Comparison of ENCODE assay signal across 17 cellular contexts in genomic region chr14:96249016-96249415, GRCh38. TPM values are rescaled to one million over a fixed set of nuclear protein-coding genes. Genes with fewer than 3 reads are reported as not detected.
A peak's percentile ranks its signal among the peaks of the same experiment; 100 is the strongest.
DNase-seq lines count a peak whose midpoint lies in the region; ATAC-seq, FAIRE-seq and TF ChIP-seq lines count a peak whose summit lies in the region.
"Had no signal": no experiment of that assay in that cellular context is flagged by ENCODE, and none has a peak within 500 bp of the region (broad histone marks: within the 10 kb centered on the region; RNA-seq: fewer than 3 reads in every experiment).

No MANE protein-coding gene starts in this region.

- intact Hi-C loops in HepG2 (cut with micrococcal nuclease; ENCODE audit: unreplicated experiment): no loop called here

- POLR2A ChIA-PET in AG04450 (lab: Yijun Ruan, JAX): no interaction called here
- POLR2A ChIA-PET in HepG2 (lab: Yijun Ruan, JAX): no interaction called here

- H3K27ac ChIP-seq in AG04450 (ENCODE audit: low read depth, low read length) (peak overlapping the region; percentile 75), HepG2 (ENCODE audit: extremely low read length, insufficient read depth, low read length) (no peak overlapping the region)
- H3K27ac ChIP-seq: heart left ventricle had no signal

- H3K4me2 ChIP-seq in HepG2 (ENCODE audit: low read depth, low read length): no peak overlapping the region

- H3K79me2 ChIP-seq in HepG2 (ENCODE audit: insufficient read depth, low read length): no peaks in the 10 kb centered on the region

- H4K20me1 ChIP-seq in HepG2 (ENCODE audit: insufficient read depth, low read length): no peaks in the 10 kb centered on the region
- H4K20me1 ChIP-seq: BLaER1 treated with 17β-estradiol and CSF1 and Interleukin-3, amounts not matched to agents 10 nM and 100 nM had no signal

- no peaks in the 10 kb centered on the region for H3K36me3 ChIP-seq in HepG2 (replicated peaks in 1 of 2; ENCODE audit: control insufficient read depth in 1 of 2, insufficient read depth in 2 of 2, low read length in 2 of 2)
- H3K36me3 ChIP-seq: BLaER1 treated with 17β-estradiol and CSF1 and Interleukin-3, amounts not matched to agents 10 nM and 100 nM; heart left ventricle; Peyer's patch had no signal

- TF ChIP-seq RAD21 in HepG2 (CRISPR knock-in tag; IDR thresholded peaks at IDR 0.05): no peak

- in situ Hi-C loops in HepG2 (cut with HindIII; ENCODE audit: extremely low pct_ligation_motif_present, low pct_unique_long_range_greater_than_20kb): no loop called here

- WGBS in HepG2 (ENCODE audit: low lambda C conversion rate): 21% methylated on average over 5 of the region's 5 CpGs

- no peak for TF ChIP-seq POLR2A in HepG2 (IDR thresholded peaks at IDR 0.05; ENCODE audit: insufficient read depth in 1 of 2, low read depth in 2 of 2, low read length in 2 of 2)

- H3K9ac ChIP-seq in HepG2 (ENCODE audit: insufficient read depth, low read depth, low read length): no peak overlapping the region
- H3K9ac ChIP-seq: BLaER1 treated with 17β-estradiol and CSF1 and Interleukin-3, amounts not matched to agents 10 nM and 100 nM had no signal

- no peak for ATAC-seq in HepG2
- no peak for ATAC-seq in HG02973 (IDR thresholded peaks at IDR 0.05; ENCODE audit: unreplicated experiment)

- no peak for TF ChIP-seq EP300 in HepG2 (IDR thresholded peaks at IDR 0.05; ENCODE audit: low read depth in 2 of 2, low read length in 2 of 2)
- no peak for TF ChIP-seq EP300 in HepG2 (CRISPR knock-in tag; IDR thresholded peaks at IDR 0.05; ENCODE audit: borderline replicate concordance)

- DNase-seq in AG04450 (ENCODE audit: low read depth, low spot score) (peak; percentile 50), KG1 (lab: John Stamatoyannopoulos, UW) (peak; percentile 7), amniotic stem cell (lab: John Stamatoyannopoulos, UW) (peak; percentile 49), HepG2 (ENCODE audit: low spot score) (no peak), DMS114 treated with DMSO at 0.1 percent for 48 hours (lab: John Stamatoyannopoulos, UW; ENCODE audit: unreplicated experiment) (no peak), NK-92 (lab: John Stamatoyannopoulos, UW; ENCODE audit: unreplicated experiment) (no peak), superior temporal gyrus (ENCODE audit: extremely low spot score) (no peak)
- DNase-seq: activated B cell treated with CpG ODN at 0.5 μM for 24 hours, cortex of kidney, heart left ventricle, midbrain, NCI-H2029 treated with DMSO at 0.1 percent for 48 hours, Peyer's patch, retina had no signal

- H3K27me3 ChIP-seq in AG04450 (ENCODE audit: control insufficient read depth, insufficient read depth, low read length) (no peaks in the 10 kb centered on the region), HepG2 (ENCODE audit: control insufficient read depth in 1 of 2, insufficient read depth in 2 of 2, low read length in 2 of 2) (peaks cover 0 to 13% of the 10 kb centered on the region in 2 experiments; a peak in 2 of 5 replicates)
- H3K27me3 ChIP-seq: BLaER1 treated with 17β-estradiol and CSF1 and Interleukin-3, amounts not matched to agents 10 nM and 100 nM; Peyer's patch had no signal

- TF ChIP-seq CTCF in AG04450 (IDR thresholded peaks at IDR 0.05; ENCODE audit: low read depth, low read length) (no peak), HepG2 (CRISPR knock-in tag; IDR thresholded peaks at IDR 0.05) (no peak)

- H3K4me3 ChIP-seq in AG04450 (ENCODE audit: low read depth, low read length): no peak overlapping the region
- H3K4me3 ChIP-seq in HepG2 (replicated peaks in 1 of 3; ENCODE audit: insufficient read depth in 1 of 3, low read depth in 2 of 3, low read length in 3 of 3): no peak overlapping the region
- H3K4me3 ChIP-seq: BLaER1 treated with 17β-estradiol and CSF1 and Interleukin-3, amounts not matched to agents 10 nM and 100 nM; heart left ventricle; Peyer's patch had no signal

- BruUV-seq in HepG2 (replicated peaks; lab: Mats Ljungman, UMichigan): no TSS peak

- no peak overlapping the region for H2AFZ ChIP-seq in HepG2 (ENCODE audit: low read length)

- no peaks in the 10 kb centered on the region for H3K4me1 ChIP-seq in HepG2 (ENCODE audit: insufficient read depth, low read length)

- CTCF ChIA-PET in AG04450 (lab: Charles Lee): interaction anchor here (2.7 kb wide), 1 partner anchor 148 kb away, joined by 10 read pairs; no protein-coding TSS in a partner anchor
- CTCF ChIA-PET in HepG2 (lab: Yijun Ruan, JAX; ENCODE audit: low intra/inter-chr PET ratio, low total read pairs): no interaction called here

- no peak for FAIRE-seq in HepG2 (lab: Jason Lieb, UNC)

- no peaks in the 10 kb centered on the region; the same call in 1 of the 2 replicates for H3K9me3 ChIP-seq in AG04450 (ENCODE audit: control insufficient read depth, insufficient read depth, low read length)
- H3K9me3 ChIP-seq in HepG2 (ENCODE audit: low read length): no peaks in the 10 kb centered on the region
- H3K9me3 ChIP-seq: BLaER1 treated with 17β-estradiol and CSF1 and Interleukin-3, amounts not matched to agents 10 nM and 100 nM; heart left ventricle; Peyer's patch had no signal

TF ChIP-seq in HepG2, 621 proteins besides CTCF, POLR2A, EP300 and RAD21:
- 0 out of 2 replicates have a peak, but pooled peaks have one; percentile 0 for TF ChIP-seq CEBPB (IDR thresholded peaks at IDR 0.05; ENCODE audit: borderline replicate concordance, low read depth, low read length)
- TF ChIP-seq NFE2 (CRISPR knock-in tag; IDR thresholded peaks at IDR 0.05): no peak
- 0 out of 2 replicates have a peak, but pooled peaks have one; percentile 18 for TF ChIP-seq NFE2L2 (IDR thresholded peaks at IDR 0.05; ENCODE audit: low read length)
- no peak for TF ChIP-seq NR1H2 (CRISPR knock-in tag; IDR thresholded peaks at IDR 0.05; ENCODE audit: borderline replicate concordance, low read depth)

RNA-seq across cellular contexts. Expression of gene BDKRB1, which starts 7.0 kb away (rescaled TPM):
- 160 and 215 TPM in 2 replicates for polyA plus RNA-seq in AG04450 (2011; rRNA removed)
- 155 and 203 TPM in 2 replicates for polyA minus RNA-seq in AG04450 (2011; rRNA and poly(A)+ RNA removed)
- not detected in 2 replicates for total RNA-seq in HepG2 (2016; rRNA removed; fragmentation: Illumina TruSeq; extraction: Trizol)
- not detected in 2 replicates for total RNA-seq in HepG2 (2016; cell fraction: cytosol; rRNA removed; fragmentation: Illumina TruSeq; extraction: Trizol; ENCODE audit: low read depth)
- total RNA-seq in HepG2 (2016; cell fraction: insoluble cytoplasmic fraction; rRNA removed; fragmentation: Illumina TruSeq; extraction: Trizol): not detected in 2 replicates
- total RNA-seq in HepG2 (2016; cell fraction: membrane; rRNA removed; fragmentation: Illumina TruSeq; extraction: Trizol): not detected in 2 replicates
- total RNA-seq in HepG2 (2016; cell fraction: nucleus; rRNA removed; fragmentation: Illumina TruSeq; extraction: Trizol): not detected in 2 replicates
- polyA plus RNA-seq in HepG2 (2011; rRNA removed): 0.05 TPM in 1 of 2 replicates, not detected in the other
- polyA plus RNA-seq in HepG2 (2011; cell fraction: cytosol; rRNA removed): not detected in 2 replicates
- polyA plus RNA-seq in HepG2 (2011; cell fraction: nucleus; rRNA removed): not detected in 2 replicates
- polyA plus RNA-seq in HepG2 (2012): not detected in 2 replicates
- polyA plus RNA-seq in HepG2 (2016; cell fraction: cytosol; fragmentation: Illumina TruSeq; extraction: Trizol; ENCODE audit: low read depth): not detected in 2 replicates
- polyA plus RNA-seq in HepG2 (2016; cell fraction: insoluble cytoplasmic fraction; fragmentation: Illumina TruSeq; extraction: Trizol; ENCODE audit: low read depth): not detected in 2 replicates
- not detected in 2 replicates for polyA plus RNA-seq in HepG2 (2016; cell fraction: membrane; fragmentation: Illumina TruSeq; extraction: Trizol; ENCODE audit: low read depth)
- not detected in 2 replicates for polyA plus RNA-seq in HepG2 (2016; cell fraction: nucleus; fragmentation: Illumina TruSeq; extraction: Trizol; ENCODE audit: insufficient read depth, low read depth)
- polyA minus RNA-seq in HepG2 (2011; rRNA and poly(A)+ RNA removed; ENCODE audit: low replicate concordance): 20.3 TPM in 1 of 2 replicates, not detected in the other
- 0.62 TPM in 1 of 2 replicates, not detected in the other for polyA minus RNA-seq in HepG2 (2011; cell fraction: cytosol; rRNA and poly(A)+ RNA removed)
- not detected in 2 replicates for polyA minus RNA-seq in HepG2 (2011; cell fraction: nucleus; rRNA and poly(A)+ RNA removed)
- total RNA-seq: activated B cell treated with CpG ODN at 0.5 μM for 24 hours, HT-29 had no signal

RNA-seq across cellular contexts. Expression of gene BDKRB2, which starts 44.4 kb away (rescaled TPM):
- polyA plus RNA-seq in AG04450 (2011; rRNA removed) (182 and 212 TPM in 2 replicates), HepG2 (2011; rRNA removed) (0.03 TPM in 2 replicates)
- polyA minus RNA-seq in AG04450 (2011; rRNA and poly(A)+ RNA removed): 383 and 523 TPM in 2 replicates
- not detected in 2 replicates for total RNA-seq in HepG2 (2016; rRNA removed; fragmentation: Illumina TruSeq; extraction: Trizol)
- not detected in 2 replicates for total RNA-seq in HepG2 (2016; cell fraction: cytosol; rRNA removed; fragmentation: Illumina TruSeq; extraction: Trizol; ENCODE audit: low read depth)
- total RNA-seq in HepG2 (2016; cell fraction: insoluble cytoplasmic fraction; rRNA removed; fragmentation: Illumina TruSeq; extraction: Trizol): not detected in 2 replicates
- total RNA-seq in HepG2 (2016; cell fraction: membrane; rRNA removed; fragmentation: Illumina TruSeq; extraction: Trizol): not detected in 2 replicates
- not detected in 2 replicates for total RNA-seq in HepG2 (2016; cell fraction: nucleus; rRNA removed; fragmentation: Illumina TruSeq; extraction: Trizol)
- 0.03 TPM in 2 replicates for polyA plus RNA-seq in HepG2 (2011; cell fraction: cytosol; rRNA removed)
- not detected in 2 replicates for polyA plus RNA-seq in HepG2 (2011; cell fraction: nucleus; rRNA removed)
- not detected in 2 replicates for polyA plus RNA-seq in HepG2 (2012)
- polyA plus RNA-seq in HepG2 (2016; cell fraction: cytosol; fragmentation: Illumina TruSeq; extraction: Trizol; ENCODE audit: low read depth): not detected in 2 replicates
- not detected in 2 replicates for polyA plus RNA-seq in HepG2 (2016; cell fraction: insoluble cytoplasmic fraction; fragmentation: Illumina TruSeq; extraction: Trizol; ENCODE audit: low read depth)
- polyA plus RNA-seq in HepG2 (2016; cell fraction: membrane; fragmentation: Illumina TruSeq; extraction: Trizol; ENCODE audit: low read depth): not detected in 2 replicates
- not detected in 2 replicates for polyA plus RNA-seq in HepG2 (2016; cell fraction: nucleus; fragmentation: Illumina TruSeq; extraction: Trizol; ENCODE audit: insufficient read depth, low read depth)
- polyA minus RNA-seq in HepG2 (2011; rRNA and poly(A)+ RNA removed; ENCODE audit: low replicate concordance): 0.04 and 24.0 TPM in 2 replicates
- not detected in 2 replicates for polyA minus RNA-seq in HepG2 (2011; cell fraction: cytosol; rRNA and poly(A)+ RNA removed)
- polyA minus RNA-seq in HepG2 (2011; cell fraction: nucleus; rRNA and poly(A)+ RNA removed): 0.12 TPM in 1 of 2 replicates, not detected in the other
- total RNA-seq: activated B cell treated with CpG ODN at 0.5 μM for 24 hours had no signal

Comparison
In these comparisons a context has a peak if more than half of its experiments do, and no peak if none do; other contexts are left out.
1. DNase-seq: peak in AG04450 (single experiment), KG1 (single experiment) and amniotic stem cell (single experiment); none in HepG2 (single experiment), DMS114 treated with DMSO at 0.1 percent for 48 hours (single experiment), NK-92 (single experiment) and superior temporal gyrus (single experiment).
2. RNA of gene BDKRB1, which starts 7.0 kb away (polyA plus RNA-seq): 160 to 215 TPM in AG04450; 0.05 TPM in HepG2; every median in the first group is over 100 times any median in the second.
3. RNA of gene BDKRB2, which starts 44.4 kb away (polyA plus RNA-seq): 182 to 212 TPM in AG04450; 0.03 TPM in HepG2; every median in the first group is over 100 times any median in the second.